In genomic region chr22:23385301-23386244, GRCh38 we compare ENCODE assay signal across 8 cellular contexts.
DNase-seq lines count a peak whose midpoint lies in the region; ATAC-seq and TF ChIP-seq lines count a peak whose summit lies in the region.

No MANE protein-coding gene starts in this region.

- H3K4me3 ChIP-seq in KMS-11 (IDR thresholded peaks at IDR 0.05; ENCODE audit: insufficient read depth, low read depth, low read length), result no peak overlapping the region

- no peak overlapping the region; the same call in 1 of the 2 replicates for H2AFZ ChIP-seq in KMS-11 (ENCODE audit: low read depth)

- H3K4me2 ChIP-seq in KMS-11, result no peak overlapping the region

- H3K27ac ChIP-seq in KMS-11, result no peak overlapping the region
- no peak overlapping the region for H3K27ac ChIP-seq in RWPE1
- H3K27ac ChIP-seq in foreskin keratinocyte, result no peak overlapping the region

- DNase-seq in DMS153 (lab: John Stamatoyannopoulos, UW) (peak; percentile 39), RWPE1 (ENCODE audit: low spot score) (peak; percentile 74), foreskin keratinocyte (peak; percentile 10 to 44), nucleus accumbens (lab: John Stamatoyannopoulos, UW) (peak in 52 of 56 donors; percentile 14 to 91 (median 64)), superior temporal gyrus (ENCODE audit: extremely low spot score) (peak; percentile 90), cortex of kidney (lab: John Stamatoyannopoulos, UW) (no peak)

- no peaks in the 10 kb centered on the region for H3K79me2 ChIP-seq in KMS-11 (ENCODE audit: insufficient read depth, low read depth)

- H3K9ac ChIP-seq in KMS-11, result no peak overlapping the region

- H3K4me1 ChIP-seq in KMS-11 (ENCODE audit: low read depth, poor library complexity, severe bottlenecking) (no peaks in the 10 kb centered on the region), foreskin keratinocyte (no peaks in the 10 kb centered on the region)

- H3K4me1 Mint-ChIP-seq in activated T-helper 17 cell treated with anti-CD3 and anti-CD28 coated beads, Interleukin-2, amount 50 U/mL, for 72 hours, result peaks cover 4% of the 10 kb centered on the region

- POLR2A ChIA-PET in RWPE1 (lab: Yijun Ruan, JAX; ENCODE audit: low non-redundant PET), result no interaction called here

- TF ChIP-seq CTCF in KMS-11 (conservative IDR thresholded peaks at IDR 0.05; ENCODE audit: low read depth, low read length) (peak; percentile 96), RWPE1 (conservative IDR thresholded peaks at IDR 0.05; ENCODE audit: low read depth) (peak; percentile 96), foreskin keratinocyte (conservative IDR thresholded peaks at IDR 0.05) (peak; percentile 97)

- H3K4me3 Mint-ChIP-seq in activated T-helper 17 cell treated with anti-CD3 and anti-CD28 coated beads, Interleukin-2, amount 50 U/mL, for 72 hours, result no peak overlapping the region

- no peaks in the 10 kb centered on the region for H3K36me3 ChIP-seq in KMS-11 (ENCODE audit: insufficient read depth)

- CTCF ChIA-PET in RWPE1 (lab: Yijun Ruan, JAX), result interaction anchor here (0.5 to 1.5 kb wide), 20 partner anchors 10 to 427 kb away, joined by 3 to 12 read pairs (median 3); no protein-coding TSS in a partner anchor

- no peaks in the 10 kb centered on the region for H4K20me1 ChIP-seq in KMS-11 (ENCODE audit: insufficient read depth)

- H3K27ac Mint-ChIP-seq in activated T-helper 17 cell treated with anti-CD3 and anti-CD28 coated beads, Interleukin-2, amount 50 U/mL, for 72 hours, result no peak overlapping the region

- no peaks in the 10 kb centered on the region for H3K27me3 Mint-ChIP-seq in activated T-helper 17 cell treated with anti-CD3 and anti-CD28 coated beads, Interleukin-2, amount 50 U/mL, for 72 hours

- H3K36me3 Mint-ChIP-seq in activated T-helper 17 cell treated with anti-CD3 and anti-CD28 coated beads, Interleukin-2, amount 50 U/mL, for 72 hours (ENCODE audit: low read depth), result no peaks in the 10 kb centered on the region

- H3K9me3 Mint-ChIP-seq in activated T-helper 17 cell treated with anti-CD3 and anti-CD28 coated beads, Interleukin-2, amount 50 U/mL, for 72 hours, result no peaks in the 10 kb centered on the region

- H3K27me3 ChIP-seq in KMS-11 (ENCODE audit: insufficient read depth, low read depth), result no peaks in the 10 kb centered on the region
- H3K27me3 ChIP-seq in foreskin keratinocyte, result peaks cover 3% of the 10 kb centered on the region

- peak; percentile 83 for ATAC-seq in activated T-helper 17 cell treated with anti-CD3 and anti-CD28 coated beads, Interleukin-2, amount 50 U/mL, for 72 hours (replicated peaks)
- peak; percentile 83 for ATAC-seq in foreskin keratinocyte
